In genomic region chr4:69907151-69907550, GRCh38 we compare ENCODE assay signal across 39 cellular contexts. TPM values are rescaled to one million over a fixed set of nuclear protein-coding genes. Genes with fewer than 3 reads are reported as not detected.
DNase-seq lines count a peak whose midpoint lies in the region; ATAC-seq and TF ChIP-seq lines count a peak whose summit lies in the region.
"Had no signal": no experiment of that assay in that cellular context is flagged by ENCODE, and none has a peak within 500 bp of the region (broad histone marks: within the 10 kb centered on the region; RNA-seq: fewer than 3 reads in every experiment).

No MANE protein-coding gene starts in this region.

- no peak overlapping the region for H3K4me2 ChIP-seq in fibroblast of lung (ENCODE audit: extremely low read depth, insufficient read depth, low read length)
- H3K4me2 ChIP-seq: PC-9, SK-N-SH had no signal

- H3K4me3 ChIP-seq in adipocyte (ENCODE audit: low read length) (peak overlapping the region; percentile 17), fibroblast of lung (replicated peaks in 1 of 4; ENCODE audit: control extremely low read depth in 1 of 4, insufficient read depth in 1 of 4, low read depth in 3 of 4, low read length in 4 of 4) (no peak overlapping the region)
- H3K4me3 ChIP-seq: cardiac muscle cell, colonic mucosa, gastroesophageal sphincter, lung, mucosa of descending colon, PC-9, psoas muscle had no signal

- H2AFZ ChIP-seq in fibroblast of lung (ENCODE audit: low read length), result no peak overlapping the region
- H2AFZ ChIP-seq: PC-9 had no signal

- H3K27ac ChIP-seq in fibroblast of lung (ENCODE audit: insufficient read depth, low read length), result no peak overlapping the region
- H3K27ac ChIP-seq: cardiac muscle cell, colonic mucosa, epithelial cell of prostate, gastroesophageal sphincter, PC-9, psoas muscle had no signal

- no peaks in the 10 kb centered on the region for H3K9me3 ChIP-seq in adipocyte (ENCODE audit: control insufficient read depth, low read length)
- H3K9me3 ChIP-seq in fibroblast of lung (ENCODE audit: control insufficient read depth, insufficient read depth, low read depth, low read length), result no peaks in the 10 kb centered on the region
- H3K9me3 ChIP-seq: colonic mucosa, gastroesophageal sphincter, mucosa of descending colon, psoas muscle, SK-N-SH had no signal

- H4K20me1 ChIP-seq in fibroblast of lung (ENCODE audit: control insufficient read depth, extremely low read depth, insufficient read depth, low read length), result no peaks in the 10 kb centered on the region

- no peaks in the 10 kb centered on the region for H3K79me2 ChIP-seq in fibroblast of lung (ENCODE audit: control insufficient read depth, insufficient read depth, low read length)

- no peaks in the 10 kb centered on the region for H3K36me3 ChIP-seq in adipocyte (ENCODE audit: control insufficient read depth, insufficient read depth, low read length, severe bottlenecking)
- H3K36me3 ChIP-seq in fibroblast of lung (ENCODE audit: control insufficient read depth, insufficient read depth, low read length), result no peaks in the 10 kb centered on the region
- H3K36me3 ChIP-seq: cardiac muscle cell, colonic mucosa, gastroesophageal sphincter had no signal

- no peak for ATAC-seq in GM18873 (IDR thresholded peaks at IDR 0.05; ENCODE audit: low FRiP score, unreplicated experiment)
- ATAC-seq: gastroesophageal sphincter, left cardiac atrium, mucosa of descending colon, natural killer cell, psoas muscle, Right ventricle myocardium inferior, sciatic nerve had no signal

- peaks cover 36% of the 10 kb centered on the region for H3K4me1 ChIP-seq in adipocyte (ENCODE audit: control insufficient read depth, insufficient read depth, low read length)
- no peaks in the 10 kb centered on the region for H3K4me1 ChIP-seq in fibroblast of lung (ENCODE audit: control insufficient read depth, extremely low read depth, insufficient read depth, low read length)
- H3K4me1 ChIP-seq: colonic mucosa, gastroesophageal sphincter, psoas muscle had no signal

- DNase-seq in ELR (ENCODE audit: low read depth), result peak; percentile 16
- peak; percentile 58 for DNase-seq in adipocyte (ENCODE audit: low read depth)
- peak; percentile 20 to 45 for DNase-seq in fibroblast of lung (ENCODE audit: low read depth in 2 of 2)
- peak; percentile 43 for DNase-seq in non-pigmented ciliary epithelial cell (ENCODE audit: low read depth)
- no peak for DNase-seq in MV-4-11 (lab: John Stamatoyannopoulos, UW)
- DNase-seq in NCI-H526 (lab: John Stamatoyannopoulos, UW), result no peak
- no peak for DNase-seq in activated naive CD4-positive, alpha-beta T cell treated with anti-CD3 and anti-CD28 coated beads, Interleukin-2, amount 50 U/mL, for 16 hours
- DNase-seq: activated CD4-positive, alpha-beta T cell treated with anti-CD3 and anti-CD28 coated beads, Interleukin-2, amount 50 U/mL, for 48 hours; activated CD8-positive, alpha-beta memory T cell treated with anti-CD3 and anti-CD28 coated beads, Interleukin-2, amount 50 U/mL, for 4 hours; activated naive CD4-positive, alpha-beta T cell treated with anti-CD3 and anti-CD28 coated beads, Interleukin-2, amount 10 ng/mL, durations not matched to agents 7 days and 5 days; CD4-positive, alpha-beta memory T cell; colonic mucosa; DMS 273 treated with DMSO at 0.1 percent for 48 hours; effector CD8-positive, alpha-beta T cell; EL; H7; hippocampal formation; KG1; left cardiac atrium; mucosa of descending colon; natural killer cell; NCI-H1105 treated with DMSO at 0.1 percent for 48 hours; NCI-H2029; NCI-H524 treated with DMSO at 0.1 percent for 48 hours; occipital lobe; PC-9; psoas muscle; SK-N-SH; stimulated activated CD4-positive, alpha-beta T cell treated with anti-CD3 and anti-CD28 coated beads, Interleukin-4, amount 100 ng/mL, for 4 hours had no signal

- H3K27me3 ChIP-seq in adipocyte (replicated peaks; ENCODE audit: control insufficient read depth, insufficient read depth, low read length) (no peaks in the 10 kb centered on the region), fibroblast of lung (ENCODE audit: control insufficient read depth, insufficient read depth, low read length) (no peaks in the 10 kb centered on the region)
- H3K27me3 ChIP-seq: cardiac muscle cell, colonic mucosa, gastroesophageal sphincter had no signal

- H3K9ac ChIP-seq in adipocyte (ENCODE audit: low read length) (no peak overlapping the region), fibroblast of lung (ENCODE audit: insufficient read depth, low read length) (no peak overlapping the region)
- H3K9ac ChIP-seq: SK-N-SH had no signal

- TF ChIP-seq CTCF in fibroblast of lung (conservative IDR thresholded peaks at IDR 0.05 in 1 of 2, IDR thresholded peaks at IDR 0.05 in 1 of 2; ENCODE audit: low read depth in 1 of 2, low read length in 2 of 2), result no peak

RNA-seq across cellular contexts. Expression of gene CSN1S1, which starts 23.7 kb away (rescaled TPM):
- not detected in 2 replicates for total RNA-seq in fibroblast of lung
- not detected in 2 replicates for polyA plus RNA-seq in fibroblast of lung
- not detected in 2 replicates for polyA plus RNA-seq in fibroblast of lung (2012)
- polyA minus RNA-seq in fibroblast of lung (ENCODE audit: low replicate concordance), result not detected in 2 replicates
- total RNA-seq: A172; cardiac muscle cell; CD4-positive, alpha-beta memory T cell; colonic mucosa; gastroesophageal sphincter; H7; lung; MCF 10A; mucosa of descending colon; natural killer cell; occipital lobe; PC-9; psoas muscle; Right ventricle myocardium inferior; sciatic nerve had no signal
- polyA plus RNA-seq: cardiac muscle cell; CD4-positive, alpha-beta memory T cell; psoas muscle; SK-N-SH had no signal

RNA-seq across cellular contexts. Expression of gene SULT1E1, which starts 47.2 kb away (rescaled TPM):
- total RNA-seq in fibroblast of lung, result not detected in 2 replicates
- polyA plus RNA-seq in fibroblast of lung, result not detected in 2 replicates
- not detected in 2 replicates for polyA plus RNA-seq in fibroblast of lung (2012)
- not detected in 2 replicates for polyA minus RNA-seq in fibroblast of lung (ENCODE audit: low replicate concordance)
- total RNA-seq: A172; cardiac muscle cell; CD4-positive, alpha-beta memory T cell; gastroesophageal sphincter; H7; left cardiac atrium; natural killer cell; PC-9; psoas muscle; Right ventricle myocardium inferior; sciatic nerve had no signal
- polyA plus RNA-seq: cardiac muscle cell; CD4-positive, alpha-beta memory T cell had no signal

RNA-seq across cellular contexts. Expression of gene CSN2, which starts 58.4 kb away (rescaled TPM):
- not detected in 2 replicates for total RNA-seq in fibroblast of lung
- polyA plus RNA-seq in fibroblast of lung, result not detected in 2 replicates
- not detected in 2 replicates for polyA plus RNA-seq in fibroblast of lung (2012)
- not detected in 2 replicates for polyA minus RNA-seq in fibroblast of lung (ENCODE audit: low replicate concordance)
- total RNA-seq: A172; cardiac muscle cell; CD4-positive, alpha-beta memory T cell; colonic mucosa; gastroesophageal sphincter; H7; left cardiac atrium; lung; MCF 10A; mucosa of descending colon; natural killer cell; occipital lobe; PC-9; psoas muscle; Right ventricle myocardium inferior; sciatic nerve; subcutaneous adipose tissue had no signal
- polyA plus RNA-seq: cardiac muscle cell; CD4-positive, alpha-beta memory T cell; lung; psoas muscle; SK-N-SH had no signal

Comparison
In these comparisons a context has a peak if more than half of its experiments do, and no peak if none do; other contexts are left out.
1. DNase-seq: peak in ELR (single experiment), adipocyte (single experiment), fibroblast of lung (2 of 2) and non-pigmented ciliary epithelial cell (single experiment); none in MV-4-11 (single experiment), NCI-H526 (0 of 2) and activated naive CD4-positive, alpha-beta T cell treated with anti-CD3 and anti-CD28 coated beads, Interleukin-2, amount 50 U/mL, for 16 hours (single experiment).